22 cellular contexts compared by ENCODE assay signal in the genomic region with DNA sequence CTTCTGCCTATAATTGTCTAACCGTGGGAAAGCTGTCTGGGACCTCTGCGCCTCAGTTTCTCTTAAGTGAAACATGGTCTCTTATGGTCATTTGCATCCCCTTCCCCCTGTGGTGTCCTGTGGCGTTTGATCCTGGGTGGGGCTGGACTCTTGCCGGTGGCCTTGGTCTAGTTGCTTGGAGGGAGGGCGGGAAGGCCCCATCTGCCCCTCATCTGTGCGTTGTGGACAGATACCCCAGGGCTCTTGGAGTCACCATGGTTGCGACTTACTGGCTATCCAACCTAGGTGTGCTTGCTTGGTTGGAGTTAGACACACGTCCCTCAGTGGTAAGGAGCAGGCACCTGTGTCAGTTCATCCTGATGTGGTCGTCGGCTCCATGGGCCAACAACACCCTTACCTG. TPM values are rescaled to one million over a fixed set of nuclear protein-coding genes. Genes with fewer than 3 reads are reported as not detected.
DNase-seq lines count a peak whose midpoint lies in the region; ATAC-seq and TF ChIP-seq lines count a peak whose summit lies in the region.
"Had no signal": no experiment of that assay in that cellular context is flagged by ENCODE, and none has a peak within 500 bp of the region (broad histone marks: within the 10 kb centered on the region; RNA-seq: fewer than 3 reads in every experiment).

No MANE protein-coding gene starts in this region.

- 92 to 94% methylated on average over 10 of the region's 10 CpGs for whole genome bisulfite sequencing in sigmoid colon, 2 donors

- TF ChIP-seq EP300 in sigmoid colon (IDR thresholded peaks at IDR 0.05) = no peak

- H3K36me3 ChIP-seq in Peyer's patch (no peaks in the 10 kb centered on the region), left lung (no peaks in the 10 kb centered on the region), sigmoid colon (no peaks in the 10 kb centered on the region)
- H3K36me3 ChIP-seq: SJCRH30 had no signal

- DNase-seq in D341Med (ENCODE audit: low spot score) (peak; percentile 12), Peyer's patch (peak in 2 of 3 donors; percentile 25 to 39), left lung (peak; percentile 16 to 42), sigmoid colon (peak; percentile 48), ureter (ENCODE audit: low spot score) (no peak), COR-L47 (lab: John Stamatoyannopoulos, UW) (no peak), NCI-H82 treated with DMSO at 0.1 percent for 48 hours (lab: John Stamatoyannopoulos, UW; ENCODE audit: unreplicated experiment) (no peak)
- DNase-seq: ACHN, DMS 273 treated with DMSO at 0.1 percent for 48 hours, DND-41, IMR-90, NCI-H1417 treated with DMSO at 0.1 percent for 48 hours, NCI-H187 treated with DMSO at 0.1 percent for 48 hours, NCI-H2227 treated with DMSO at 0.1 percent for 48 hours, NCI-H510A treated with DMSO at 0.1 percent for 48 hours, NCI-H82, PC-9, SJCRH30 had no signal

- H3K9me3 ChIP-seq in Peyer's patch = no peaks in the 10 kb centered on the region
- no peaks in the 10 kb centered on the region for H3K9me3 ChIP-seq in left lung
- no peaks in the 10 kb centered on the region for H3K9me3 ChIP-seq in sigmoid colon
- H3K9me3 ChIP-seq: SJCRH30 had no signal

- H3K27ac ChIP-seq in Peyer's patch = no peak overlapping the region
- H3K27ac ChIP-seq in left lung = no peak overlapping the region
- no peak overlapping the region for H3K27ac ChIP-seq in sigmoid colon
- H3K27ac ChIP-seq: C4-2B, PC-9, SJCRH30 had no signal

- no peak overlapping the region for H3K4me3 ChIP-seq in Peyer's patch
- H3K4me3 ChIP-seq in left lung = no peak overlapping the region
- H3K4me3 ChIP-seq in sigmoid colon = no peak overlapping the region
- H3K4me3 ChIP-seq: PC-9, SJCRH30 had no signal

- no peak for ATAC-seq in left lung

- H3K27me3 ChIP-seq in Peyer's patch = no peaks in the 10 kb centered on the region
- no peaks in the 10 kb centered on the region for H3K27me3 ChIP-seq in left lung
- peaks cover 0 to 19% (median 0%) of the 10 kb centered on the region in 3 donors for H3K27me3 ChIP-seq in sigmoid colon
- H3K27me3 ChIP-seq: SJCRH30 had no signal

- no peaks in the 10 kb centered on the region for H3K4me1 ChIP-seq in Peyer's patch
- H3K4me1 ChIP-seq in left lung = peaks cover 0 to 11% of the 10 kb centered on the region in 2 donors
- no peaks in the 10 kb centered on the region for H3K4me1 ChIP-seq in sigmoid colon
- H3K4me1 ChIP-seq: SJCRH30 had no signal

- intact Hi-C loops in left lung (cut with DNase I) = no loop called here
- intact Hi-C loops in sigmoid colon (cut with DNase I) = no loop called here

- TF ChIP-seq POLR2A in Peyer's patch (IDR thresholded peaks at IDR 0.05) (no peak), sigmoid colon (IDR thresholded peaks at IDR 0.05) (no peak)

- TF ChIP-seq CTCF in Peyer's patch (IDR thresholded peaks at IDR 0.05) (no peak), left lung (IDR thresholded peaks at IDR 0.05) (no peak), sigmoid colon (IDR thresholded peaks at IDR 0.05) (no peak)

RNA-seq across cellular contexts. Expression of a gene that starts 15.2 kb away (rescaled TPM):
- 10 to 100 TPM in 2 of 4 donors, 1 to 10 TPM in 2; 2.8 to 36.3 (median 10.8) TPM for total RNA-seq in Peyer's patch
- total RNA-seq in left lung = 10 to 100 TPM; 25.1 to 42.9 TPM
- total RNA-seq in sigmoid colon = 10 to 100 TPM in 1 of 4 donors, 1 to 10 TPM in 3; 2.5 to 14.4 (median 3.7) TPM
- 1 to 10 TPM in 1 of 3 donors, under 1 TPM in 2; 0.23 to 6.6 (median 0.60) TPM for polyA plus RNA-seq in sigmoid colon
- 37.1 TPM for total RNA-seq in ureter

RNA-seq across cellular contexts. Expression of a gene that starts 50.2 kb away (rescaled TPM):
- total RNA-seq in Peyer's patch (not detected), left lung (1 to 10 TPM in 1 of 2 donors, not detected in 1; 1.4 TPM), sigmoid colon (under 1 TPM in 1 of 4 donors, not detected in 3; 0.68 TPM), ureter (1.7 TPM)
- polyA plus RNA-seq in sigmoid colon = under 1 TPM in 1 of 3 donors, not detected in 2; 0.06 TPM
- total RNA-seq: G401, H4, IMR-90, M059J, PC-9, SJCRH30 had no signal
- polyA plus RNA-seq: IMR-90 had no signal

RNA-seq across cellular contexts. Expression of a gene that starts 59.9 kb away (rescaled TPM):
- 100 to 1,000 TPM in 3 of 4 donors, 10 to 100 TPM in 1; 84.2 to 130 (median 124) TPM for total RNA-seq in Peyer's patch
- total RNA-seq in left lung = 10 to 100 TPM; 46.3 to 58.0 TPM
- 10 to 100 TPM; 19.3 to 26.3 (median 23.8) TPM for total RNA-seq in sigmoid colon
- polyA plus RNA-seq in sigmoid colon = 10 to 100 TPM; 10.8 to 56.9 (median 26.8) TPM
- 61.9 TPM for total RNA-seq in ureter

Comparison
In these comparisons a context has a peak if more than half of its experiments do, and no peak if none do; other contexts are left out.
1. DNase-seq: peak in D341Med (single experiment), Peyer's patch (2 of 3), left lung (2 of 2) and sigmoid colon (single experiment); none in ureter (single experiment), COR-L47 (single experiment) and NCI-H82 treated with DMSO at 0.1 percent for 48 hours (single experiment).